ENCODE assay signal across 33 cellular contexts in the genomic region with DNA sequence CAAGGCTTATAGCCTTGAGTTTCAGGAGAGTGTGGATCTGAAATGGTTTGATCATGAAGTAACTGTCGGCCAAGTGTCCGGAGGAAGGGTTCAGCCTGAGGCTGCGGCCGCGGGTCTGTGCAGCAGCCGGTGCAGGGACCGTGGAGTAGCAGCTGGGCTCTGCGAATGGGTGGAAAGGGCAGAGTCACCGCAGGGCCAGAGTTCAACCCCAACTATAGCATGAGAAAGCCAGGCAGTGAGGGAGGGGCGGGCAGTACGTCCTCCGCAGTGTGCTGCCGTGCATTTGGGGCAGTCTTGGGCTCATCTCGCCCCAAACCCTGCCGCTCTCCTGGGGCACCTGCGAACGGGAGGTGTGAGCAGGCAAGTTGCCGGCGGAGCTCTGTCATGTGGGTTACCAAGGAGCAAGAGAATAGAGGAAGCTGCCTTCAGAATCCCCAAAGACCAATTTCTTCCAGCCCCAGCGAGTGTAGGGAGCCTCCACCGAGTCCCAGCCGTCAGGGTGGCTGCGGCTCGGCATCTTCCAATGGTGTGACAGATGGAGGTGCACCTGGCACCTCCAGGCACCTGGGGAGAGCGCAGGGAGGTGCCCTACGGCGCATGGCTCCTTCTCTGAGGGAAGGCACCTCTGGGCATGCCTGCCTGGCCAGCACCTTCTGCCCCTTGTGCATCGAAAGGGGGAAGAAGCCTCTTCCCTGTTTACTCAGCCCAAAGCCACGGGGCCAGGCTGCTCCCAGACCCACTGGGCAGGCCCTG.
"Had no signal": no experiment of that assay in that cellular context is flagged by ENCODE, and none has a peak within 500 bp of the region (broad histone marks: within the 10 kb centered on the region; RNA-seq: fewer than 3 reads in every experiment).

No MANE protein-coding gene starts in this region.

- H3K4me3 ChIP-seq: breast epithelium, hepatocyte, left ventricle myocardium inferior, lung, ovary, skin epidermis, stomach, thyroid gland, upper lobe of right lung had no signal

- H3K4me2 ChIP-seq: hepatocyte had no signal

- DNase-seq: activated CD4-positive, alpha-beta memory T cell treated with anti-CD3 and anti-CD28 coated beads for 36 hours; activated CD4-positive, alpha-beta T cell treated with anti-CD3 and anti-CD28 coated beads for 48 hours; activated CD8-positive, alpha-beta memory T cell treated with anti-CD3 and anti-CD28 coated beads, Interleukin-2, amount 50 U/mL, for 4 hours; activated gamma-delta T cell treated with Interleukin-2 at 50 U/mL for 16 hours; activated naive CD4-positive, alpha-beta T cell treated with anti-CD3 and anti-CD28 coated beads, Interleukin-2, amount 50 U/mL, for 16 hours; activated T-cell treated with anti-CD3 and anti-CD28 coated beads, Interleukin-2, amount 50 U/mL, for 24 hours; amniotic stem cell; dermis blood vessel endothelial cell; effector CD8-positive, alpha-beta T cell; islet precursor cell; left ventricle myocardium inferior; mesendoderm; natural killer cell; ovary; stimulated activated CD4-positive, alpha-beta T cell treated with anti-CD3 and anti-CD28 coated beads, Interleukin-4, amount 100 ng/mL, for 4 hours; stimulated activated CD8-positive, alpha-beta memory T cell treated with anti-CD3 and anti-CD28 coated beads, Interleukin-4, amount 100 ng/mL, for 48 hours; stomach; T-helper 1 cell; thyroid gland; upper lobe of right lung had no signal

- H3K4me1 Mint-ChIP-seq: central memory CD8-positive, alpha-beta T cell; natural killer cell had no signal

- H2AFZ ChIP-seq: hepatocyte had no signal

- H3K27ac ChIP-seq: breast epithelium, hepatocyte, left ventricle myocardium inferior, ovary, skin epidermis, stomach, thyroid gland, upper lobe of right lung had no signal

- H3K9me3 Mint-ChIP-seq: activated CD4-positive, alpha-beta memory T cell treated with anti-CD3 and anti-CD28 coated beads for 36 hours; activated T-cell treated with anti-CD3 and anti-CD28 coated beads, Interleukin-2, amount 50 U/mL, for 24 hours; central memory CD8-positive, alpha-beta T cell; natural killer cell; stimulated activated memory B cell treated with anti-CD40 and anti-IgM and Interleukin-4, amounts not matched to agents 10 μg/mL and 1 μg/mL and 100 μg/mL, for 72 hours; T-helper 2 cell treated with Interferon-gamma antibody and Interleukin-4, amounts not matched to agents 5 μg/mL and 100 μg/mL, for 36 hours had no signal

- FAIRE-seq: astrocyte, colon, endometrium, frontal cortex had no signal

- H3K36me3 ChIP-seq: breast epithelium, left ventricle myocardium inferior, ovary, stomach, thyroid gland, upper lobe of right lung had no signal

- H3K4me1 ChIP-seq: breast epithelium, left ventricle myocardium inferior, stomach, thyroid gland, upper lobe of right lung had no signal

- H3K4me3 Mint-ChIP-seq: activated CD4-positive, alpha-beta memory T cell treated with anti-CD3 and anti-CD28 coated beads for 36 hours; activated T-cell treated with anti-CD3 and anti-CD28 coated beads, Interleukin-2, amount 50 U/mL, for 24 hours; central memory CD8-positive, alpha-beta T cell; natural killer cell; stimulated activated memory B cell treated with anti-CD40 and anti-IgM and Interleukin-4, amounts not matched to agents 10 μg/mL and 1 μg/mL and 100 μg/mL, for 72 hours; T-helper 2 cell treated with Interferon-gamma antibody and Interleukin-4, amounts not matched to agents 5 μg/mL and 100 μg/mL, for 36 hours had no signal

- ATAC-seq: natural killer cell; sciatic nerve; stimulated activated memory B cell treated with anti-CD40 and anti-IgM and Interleukin-4, amounts not matched to agents 10 μg/mL and 1 μg/mL and 100 μg/mL, for 72 hours had no signal

- H3K27ac Mint-ChIP-seq: activated CD4-positive, alpha-beta memory T cell treated with anti-CD3 and anti-CD28 coated beads for 36 hours; activated T-cell treated with anti-CD3 and anti-CD28 coated beads, Interleukin-2, amount 50 U/mL, for 24 hours; natural killer cell; progenitor cell of endocrine pancreas; stimulated activated memory B cell treated with anti-CD40 and anti-IgM and Interleukin-4, amounts not matched to agents 10 μg/mL and 1 μg/mL and 100 μg/mL, for 72 hours; T-helper 2 cell treated with Interferon-gamma antibody and Interleukin-4, amounts not matched to agents 5 μg/mL and 100 μg/mL, for 36 hours had no signal

- H3K36me3 Mint-ChIP-seq: activated CD4-positive, alpha-beta memory T cell treated with anti-CD3 and anti-CD28 coated beads for 36 hours; natural killer cell; stimulated activated memory B cell treated with anti-CD40 and anti-IgM and Interleukin-4, amounts not matched to agents 10 μg/mL and 1 μg/mL and 100 μg/mL, for 72 hours had no signal

- H3K9me3 ChIP-seq: breast epithelium, left ventricle myocardium inferior, ovary, stomach, thyroid gland, upper lobe of right lung had no signal

- H3K79me2 ChIP-seq: hepatocyte had no signal

- H3K27me3 ChIP-seq: ovary, thyroid gland had no signal
